In genomic region chr7:148884299-148885022, GRCh38 we compare ENCODE assay signal across 8 cellular contexts. TPM values are rescaled to one million over a fixed set of nuclear protein-coding genes. Genes with fewer than 3 reads are reported as not detected.
DNase-seq lines count a peak whose midpoint lies in the region; TF ChIP-seq lines count a peak whose summit lies in the region.

No MANE protein-coding gene starts in this region.

- peak overlapping the region; percentile 92 for H3K4me3 Mint-ChIP-seq in stimulated activated naive CD8-positive, alpha-beta T cell treated with anti-CD3 and anti-CD28 coated beads, Interleukin-15, Interleukin-2, amounts not matched to agents 100 ng/mL and 50 ng/mL, for 24 hours

- H3K27ac Mint-ChIP-seq in stimulated activated naive CD8-positive, alpha-beta T cell treated with anti-CD3 and anti-CD28 coated beads, Interleukin-15, Interleukin-2, amounts not matched to agents 100 ng/mL and 50 ng/mL, for 24 hours = peak overlapping the region; percentile 96

- H3K4me1 Mint-ChIP-seq in stimulated activated naive CD8-positive, alpha-beta T cell treated with anti-CD3 and anti-CD28 coated beads, Interleukin-15, Interleukin-2, amounts not matched to agents 100 ng/mL and 50 ng/mL, for 24 hours (ENCODE audit: low read depth) = peaks cover 52% of the 10 kb centered on the region

- no peak for TF ChIP-seq RAD21 in neural cell (conservative IDR thresholded peaks at IDR 0.05)

- peak overlapping the region; percentile 91 for H3K27ac ChIP-seq in neural cell (ENCODE audit: low read length)

- peak overlapping the region; percentile 93 for H3K9ac ChIP-seq in neural cell (ENCODE audit: low read length)

- H3K9me3 ChIP-seq in neural cell (ENCODE audit: low read length) = no peaks in the 10 kb centered on the region

- H3K4me3 ChIP-seq in fibroblast of the aortic adventitia (ENCODE audit: low read depth, low read length) = peak overlapping the region; percentile 79
- peak overlapping the region; percentile 94 for H3K4me3 ChIP-seq in neural cell (ENCODE audit: low read length)

- H3K4me2 ChIP-seq in neural cell (ENCODE audit: low read length) = no peak overlapping the region

- H3K36me3 ChIP-seq in neural cell (ENCODE audit: insufficient read depth, low read length) = no peaks in the 10 kb centered on the region

- no peaks in the 10 kb centered on the region for H3K27me3 Mint-ChIP-seq in stimulated activated naive CD8-positive, alpha-beta T cell treated with anti-CD3 and anti-CD28 coated beads, Interleukin-15, Interleukin-2, amounts not matched to agents 100 ng/mL and 50 ng/mL, for 24 hours

- peaks cover 44% of the 10 kb centered on the region for H3K79me2 ChIP-seq in neural cell (replicated peaks; ENCODE audit: insufficient read depth, low read length)

- no peaks in the 10 kb centered on the region for H3K9me2 ChIP-seq in neural cell (ENCODE audit: insufficient read depth, low read length)

- TF ChIP-seq CTCF in fibroblast of the aortic adventitia (IDR thresholded peaks at IDR 0.05; ENCODE audit: insufficient read depth, low read length) (no peak), neural cell (IDR thresholded peaks at IDR 0.05; ENCODE audit: poor library complexity, severe bottlenecking) (no peak)

- H3K27me3 ChIP-seq in neural cell (ENCODE audit: insufficient read depth, low read depth, low read length) = no peaks in the 10 kb centered on the region

- H3F3A ChIP-seq in neural cell (ENCODE audit: insufficient read depth, low read length, poor library complexity, severe bottlenecking) = no peaks in the 10 kb centered on the region

- H3K9me3 Mint-ChIP-seq in stimulated activated naive CD8-positive, alpha-beta T cell treated with anti-CD3 and anti-CD28 coated beads, Interleukin-15, Interleukin-2, amounts not matched to agents 100 ng/mL and 50 ng/mL, for 24 hours = peaks cover 5% of the 10 kb centered on the region

- H2AFZ ChIP-seq in neural cell (ENCODE audit: low read depth, low read length) = peak overlapping the region; percentile 60

- DNase-seq in ELF-1 (ENCODE audit: low read depth, low spot score) = peak; percentile 92
- DNase-seq in GOT3 (lab: John Stamatoyannopoulos, UW) = peak; percentile 89
- DNase-seq in Kasumi-1 (lab: John Stamatoyannopoulos, UW) = peak; percentile 83 to 86
- DNase-seq in RPMI8226 = peak; percentile 98
- peak; percentile 91 for DNase-seq in activated effector memory CD4-positive, alpha-beta T cell treated with Interleukin-2 at 50 U/mL for 16 hours
- DNase-seq in fibroblast of the aortic adventitia (ENCODE audit: low read depth) = peak; percentile 87

- H3K36me3 Mint-ChIP-seq in stimulated activated naive CD8-positive, alpha-beta T cell treated with anti-CD3 and anti-CD28 coated beads, Interleukin-15, Interleukin-2, amounts not matched to agents 100 ng/mL and 50 ng/mL, for 24 hours (ENCODE audit: low read depth) = peaks cover 45% of the 10 kb centered on the region

- peak; percentile 76 for TF ChIP-seq EP300 in neural cell (conservative IDR thresholded peaks at IDR 0.05; ENCODE audit: poor library complexity, severe bottlenecking)

- H4K20me1 ChIP-seq in neural cell (ENCODE audit: insufficient read depth) = no peaks in the 10 kb centered on the region

TF ChIP-seq in neural cell, 6 proteins besides CTCF, POLR2A, EP300 and RAD21:
- peak; percentile 90 for TF ChIP-seq REST (IDR thresholded peaks at IDR 0.05; ENCODE audit: borderline replicate concordance)
- TF ChIP-seq POLR2AphosphoS5 (IDR thresholded peaks at IDR 0.05) = peak; percentile 96
- peak; percentile 18 for TF ChIP-seq SMC3 (conservative IDR thresholded peaks at IDR 0.05; ENCODE audit: poor library complexity)
- TF ChIP-seq MXI1 (conservative IDR thresholded peaks at IDR 0.05; ENCODE audit: poor library complexity, severe bottlenecking) = peak; percentile 90
- TF ChIP-seq TAF1 (IDR thresholded peaks at IDR 0.05; ENCODE audit: low read depth) = peak; percentile 44
- no peak for TF ChIP-seq EZH2 (IDR thresholded peaks at IDR 0.05; ENCODE audit: borderline replicate concordance, insufficient read depth, low read length, poor library complexity, severe bottlenecking)

RNA-seq across cellular contexts. Expression of gene EZH2, which starts 0.4 kb away (rescaled TPM):
- 15.0 and 30.1 TPM in 2 replicates for total RNA-seq in fibroblast of the aortic adventitia (ENCODE audit: low replicate concordance)
- 67.2 and 67.6 TPM in 2 replicates for polyA plus RNA-seq in neural cell
- 69.4 and 74.8 TPM in 2 replicates for polyA minus RNA-seq in neural cell

Comparison
In these comparisons a context has a peak if more than half of its experiments do, and no peak if none do; other contexts are left out.
1. Peak in every context shown above with its lines: DNase-seq, H3K4me3 ChIP-seq and H3K27ac ChIP-seq.